Comparison of ENCODE assay signal across 1 cellular context in the genomic region with DNA sequence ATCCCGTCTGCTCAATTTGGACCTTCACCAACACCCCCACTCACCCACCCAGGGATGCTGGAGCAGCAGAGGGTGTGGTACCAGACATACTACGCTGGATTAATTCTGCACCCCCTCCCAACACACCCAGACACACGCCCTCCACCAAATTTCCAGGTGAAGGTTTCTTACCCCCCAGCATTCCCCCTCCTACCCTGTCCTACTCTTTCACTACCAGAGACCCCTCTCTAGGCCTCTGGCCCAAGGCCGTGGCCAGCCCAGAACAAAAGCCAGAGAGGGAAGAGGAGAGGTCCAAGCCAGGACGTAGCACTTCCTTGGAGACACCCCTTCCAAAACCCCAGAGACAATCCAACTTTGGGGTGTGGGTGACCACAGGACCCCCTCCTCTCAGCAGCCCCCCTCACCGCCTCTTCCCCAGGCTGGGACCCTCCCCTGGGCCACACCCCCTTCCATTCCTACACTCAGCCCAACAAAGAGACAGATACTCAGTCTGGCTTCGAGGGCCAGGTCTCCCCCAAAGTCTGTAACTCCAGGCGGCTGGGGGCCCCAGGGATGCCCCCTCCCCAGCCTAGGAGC.
TF ChIP-seq lines count a peak whose summit lies in the region.

No MANE protein-coding gene starts in this region.

TF ChIP-seq in endothelial cell of umbilical vein, 7 proteins besides CTCF, POLR2A, EP300 and RAD21 (continued from another document):
- TF ChIP-seq FOS (IDR thresholded peaks at IDR 0.05; ENCODE audit: borderline replicate concordance, insufficient read depth, low read length) (no peak), JUN (IDR thresholded peaks at IDR 0.05; ENCODE audit: borderline replicate concordance, insufficient read depth, insufficient read length, low read depth) (no peak), MYC (IDR thresholded peaks at IDR 0.05; ENCODE audit: low read depth, low read length) (no peak), EZH2 (IDR thresholded peaks at IDR 0.05; ENCODE audit: borderline replicate concordance, low read depth, low read length, severe bottlenecking) (no peak), POLR2AphosphoS5 (IDR thresholded peaks at IDR 0.05; ENCODE audit: insufficient read depth, low read depth, low read length) (no peak)
- TF ChIP-seq, protein P1, sequence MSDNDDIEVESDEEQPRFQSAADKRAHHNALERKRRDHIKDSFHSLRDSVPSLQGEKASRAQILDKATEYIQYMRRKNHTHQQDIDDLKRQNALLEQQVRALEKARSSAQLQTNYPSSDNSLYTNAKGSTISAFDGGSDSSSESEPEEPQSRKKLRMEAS (IDR thresholded peaks at IDR 0.05; ENCODE audit: insufficient read depth, insufficient read length): no peak
